In the genomic region with DNA sequence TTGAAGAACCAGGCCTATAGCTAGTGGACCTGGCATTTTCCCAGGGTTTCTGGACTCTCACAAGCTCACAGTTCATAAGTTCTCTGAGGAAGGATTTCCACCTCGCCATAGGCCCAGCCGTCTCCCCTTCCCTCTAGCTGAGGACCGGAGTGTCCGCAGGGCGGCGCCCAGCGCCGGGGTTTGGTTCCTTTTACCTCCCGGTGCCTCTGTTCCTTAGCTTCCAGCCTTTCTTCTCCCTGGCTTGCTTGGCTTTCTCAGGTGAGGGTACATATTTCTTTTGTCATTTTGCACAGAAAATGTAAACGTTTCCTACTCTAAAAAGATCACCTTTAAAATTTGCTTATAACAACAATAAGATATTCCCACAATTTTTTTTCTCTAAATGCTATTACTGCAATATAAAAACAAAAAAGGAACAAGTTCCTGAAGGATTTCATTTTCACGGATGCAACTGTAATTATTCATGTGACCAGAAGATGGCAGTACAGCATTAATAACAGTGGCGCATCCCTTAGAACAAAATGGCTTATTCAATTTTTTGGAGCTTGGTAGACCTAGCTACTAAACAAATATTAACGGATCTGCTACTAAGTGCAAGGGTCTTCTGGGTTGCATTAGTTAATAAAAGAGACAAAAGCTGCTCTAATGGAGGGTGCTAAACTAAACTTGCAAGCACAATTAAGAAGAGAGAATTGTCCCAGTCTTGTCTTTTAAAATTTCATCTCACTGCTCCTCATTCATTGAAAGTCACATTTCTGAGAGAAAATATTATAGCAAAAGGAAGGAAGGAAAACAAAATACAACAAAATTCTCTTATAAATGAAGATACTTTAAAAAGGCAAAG, we compare ENCODE assay signal across 9 cellular contexts.
DNase-seq lines count a peak whose midpoint lies in the region; ATAC-seq, FAIRE-seq and TF ChIP-seq lines count a peak whose summit lies in the region.
"Had no signal": no experiment of that assay in that cellular context is flagged by ENCODE, and none has a peak within 500 bp of the region (broad histone marks: within the 10 kb centered on the region; RNA-seq: fewer than 3 reads in every experiment).

No MANE protein-coding gene starts in this region.

- H3K4me3 ChIP-seq in NT2/D1 (ENCODE audit: insufficient read length, low read depth) (no peak overlapping the region), choroid plexus epithelial cell (ENCODE audit: low read depth, low read length) (no peak overlapping the region), lung (no peak overlapping the region)
- H3K4me3 ChIP-seq: skin epidermis had no signal

- H3K4me1 ChIP-seq in NT2/D1 (ENCODE audit: insufficient read depth, insufficient read length) = no peaks in the 10 kb centered on the region
- H3K4me1 ChIP-seq in lung (ENCODE audit: control insufficient read depth in 2 of 2, insufficient read depth in 2 of 2, low read length in 2 of 2) = no peaks in the 10 kb centered on the region

- peak; percentile 57 for DNase-seq in AG20443 (ENCODE audit: low spot score)
- DNase-seq in GM12892 (ENCODE audit: insufficient read length) = peak; percentile 3
- peak; percentile 58 for DNase-seq in HPDE6-E6E7 (ENCODE audit: extremely low spot score)
- peak; percentile 49 for DNase-seq in NT2/D1 (ENCODE audit: low read depth, low spot score)
- peak; percentile 76 for DNase-seq in choroid plexus epithelial cell (ENCODE audit: low read depth)
- no peak for DNase-seq in lung (ENCODE audit: low spot score)
- no peak for DNase-seq in T-helper 9 cell
- DNase-seq in effector CD4-positive, alpha-beta T cell = no peak

- H3K36me3 ChIP-seq in NT2/D1 (ENCODE audit: insufficient read depth, insufficient read length, low read length) = no peaks in the 10 kb centered on the region
- H3K36me3 ChIP-seq in lung (ENCODE audit: control insufficient read depth in 2 of 2, insufficient read depth in 2 of 2, low read length in 2 of 2) = no peaks in the 10 kb centered on the region

- ATAC-seq in lung (ENCODE audit: insufficient read depth, low FRiP score) = no peak

- no peaks in the 10 kb centered on the region for H3K9me3 ChIP-seq in NT2/D1 (ENCODE audit: insufficient read depth, low read length)
- H3K9me3 ChIP-seq in lung (ENCODE audit: control insufficient read depth in 2 of 2, insufficient read depth in 1 of 2, low read length in 1 of 2) = no peaks in the 10 kb centered on the region

- H3K9ac ChIP-seq in NT2/D1 (ENCODE audit: insufficient read length, low read depth) = no peak overlapping the region

- H3K27me3 ChIP-seq in NT2/D1 (ENCODE audit: insufficient read depth, insufficient read length) (no peaks in the 10 kb centered on the region), lung (ENCODE audit: control insufficient read depth, insufficient read depth) (no peaks in the 10 kb centered on the region)

- no peak for TF ChIP-seq POLR2A in GM12892 (IDR thresholded peaks at IDR 0.05; ENCODE audit: low read depth, low read length)

- no peak overlapping the region for H3K27ac ChIP-seq in lung (ENCODE audit: low read depth in 1 of 2, low read length in 1 of 2)
- H3K27ac ChIP-seq: skin epidermis had no signal

- FAIRE-seq in GM12892 (lab: Jason Lieb, UNC) = no peak

- TF ChIP-seq CTCF in choroid plexus epithelial cell (conservative IDR thresholded peaks at IDR 0.05; ENCODE audit: low read depth, low read length) (peak; percentile 56), lung (IDR thresholded peaks at IDR 0.05; ENCODE audit: control extremely low read depth, extremely low read depth) (peak; percentile 59)

- 9 to 11% methylated on average over 13 of the region's 13 CpGs for WGBS in lung, 2 donors

Comparison
In these comparisons a context has a peak if more than half of its experiments do, and no peak if none do; other contexts are left out.
1. DNase-seq: peak in AG20443 (single experiment), GM12892 (single experiment), HPDE6-E6E7 (single experiment), NT2/D1 (single experiment) and choroid plexus epithelial cell (single experiment); none in lung (single experiment), T-helper 9 cell (single experiment) and effector CD4-positive, alpha-beta T cell (single experiment).